22 cellular contexts compared by ENCODE assay signal in the genomic region with DNA sequence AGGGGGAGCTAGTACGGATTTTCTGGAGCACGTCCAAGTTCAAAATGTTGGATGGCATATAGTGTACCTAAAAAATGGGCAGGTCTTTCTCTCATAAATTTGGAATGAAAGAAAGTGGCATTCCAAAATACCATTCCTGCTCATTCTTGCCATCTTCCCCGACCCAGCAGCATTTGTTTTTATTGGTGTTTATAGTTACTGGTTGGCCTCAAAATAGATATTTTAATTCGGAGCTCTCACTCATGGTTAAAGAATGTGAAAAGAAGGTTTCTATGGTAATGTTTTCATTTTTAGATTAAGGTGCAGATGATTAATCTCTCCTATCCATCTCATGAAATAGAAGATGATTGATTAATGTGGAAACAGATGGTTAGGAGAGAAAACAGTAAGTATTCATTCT.
"Had no signal": no experiment of that assay in that cellular context is flagged by ENCODE, and none has a peak within 500 bp of the region (broad histone marks: within the 10 kb centered on the region; RNA-seq: fewer than 3 reads in every experiment).

No MANE protein-coding gene starts in this region.

- H3K27me3 ChIP-seq: left lung, neural progenitor cell, stomach, suprapubic skin, tibial nerve had no signal

- H3K27ac Mint-ChIP-seq: activated B cell treated with CpG ODN at 0.5 μM for 24 hours; activated CD4-positive, alpha-beta T cell treated with anti-CD3 and anti-CD28 coated beads for 36 hours; activated naive CD8-positive, alpha-beta T cell treated with anti-CD3 and anti-CD28 coated beads for 36 hours; activated T-cell treated with anti-CD3 and anti-CD28 coated beads, Interleukin-2, amount 50 U/mL, for 24 hours; immature natural killer cell; naive thymus-derived CD8-positive, alpha-beta T cell; neural progenitor cell; stimulated activated memory B cell treated with anti-CD40 and anti-IgM and Interleukin-4, amounts not matched to agents 10 μg/mL and 1 μg/mL and 100 μg/mL, for 72 hours had no signal

- H3K27ac ChIP-seq: left lung, neural progenitor cell, stomach, suprapubic skin, tibial nerve had no signal

- H3K4me1 Mint-ChIP-seq: activated B cell treated with CpG ODN at 0.5 μM for 24 hours; immature natural killer cell; naive thymus-derived CD8-positive, alpha-beta T cell; stimulated activated memory B cell treated with anti-CD40 and anti-IgM and Interleukin-4, amounts not matched to agents 10 μg/mL and 1 μg/mL and 100 μg/mL, for 72 hours had no signal

- DNase-seq: activated B cell treated with CpG ODN at 0.5 μM for 24 hours; activated CD4-positive, alpha-beta T cell treated with anti-CD3 and anti-CD28 coated beads for 36 hours; activated CD4-positive, alpha-beta T cell treated with anti-CD3 and anti-CD28 coated beads, Interleukin-2, amount 50 U/mL, for 4 hours; activated CD8-positive, alpha-beta memory T cell treated with anti-CD3 and anti-CD28 coated beads for 24 hours; activated CD8-positive, alpha-beta memory T cell treated with anti-CD3 and anti-CD28 coated beads, Interleukin-2, amount 50 U/mL, for 4 hours; activated naive CD4-positive, alpha-beta T cell treated with Interleukin-2 at 50 U/mL for 16 hours; activated naive CD8-positive, alpha-beta T cell treated with anti-CD3 and anti-CD28 coated beads for 36 hours; activated T-cell treated with anti-CD3 and anti-CD28 coated beads, Interleukin-2, amount 50 U/mL, for 24 hours; cortex of kidney; foreskin fibroblast; immature natural killer cell; left lung; naive thymus-derived CD8-positive, alpha-beta T cell; stimulated activated CD4-positive, alpha-beta T cell treated with anti-CD3 and anti-CD28 coated beads, Interleukin-15, amount 100 ng/mL, for 24 hours; stomach had no signal

- H3K9me3 Mint-ChIP-seq: activated B cell treated with CpG ODN at 0.5 μM for 24 hours; activated naive CD8-positive, alpha-beta T cell treated with anti-CD3 and anti-CD28 coated beads for 36 hours; activated T-cell treated with anti-CD3 and anti-CD28 coated beads, Interleukin-2, amount 50 U/mL, for 24 hours; immature natural killer cell; naive thymus-derived CD8-positive, alpha-beta T cell; neural progenitor cell; stimulated activated memory B cell treated with anti-CD40 and anti-IgM and Interleukin-4, amounts not matched to agents 10 μg/mL and 1 μg/mL and 100 μg/mL, for 72 hours had no signal

- H3K4me3 Mint-ChIP-seq: activated B cell treated with CpG ODN at 0.5 μM for 24 hours; activated CD4-positive, alpha-beta T cell treated with anti-CD3 and anti-CD28 coated beads for 36 hours; activated naive CD8-positive, alpha-beta T cell treated with anti-CD3 and anti-CD28 coated beads for 36 hours; activated T-cell treated with anti-CD3 and anti-CD28 coated beads, Interleukin-2, amount 50 U/mL, for 24 hours; immature natural killer cell; naive thymus-derived CD8-positive, alpha-beta T cell; neural progenitor cell; stimulated activated memory B cell treated with anti-CD40 and anti-IgM and Interleukin-4, amounts not matched to agents 10 μg/mL and 1 μg/mL and 100 μg/mL, for 72 hours had no signal

- H3K9ac ChIP-seq: neural progenitor cell had no signal

- H3K4me2 ChIP-seq: neural progenitor cell, smooth muscle cell had no signal

- H3K36me3 Mint-ChIP-seq: activated naive CD8-positive, alpha-beta T cell treated with anti-CD3 and anti-CD28 coated beads for 36 hours; immature natural killer cell; naive thymus-derived CD8-positive, alpha-beta T cell; neural progenitor cell; stimulated activated memory B cell treated with anti-CD40 and anti-IgM and Interleukin-4, amounts not matched to agents 10 μg/mL and 1 μg/mL and 100 μg/mL, for 72 hours had no signal

- H3K27me3 Mint-ChIP-seq: activated CD4-positive, alpha-beta T cell treated with anti-CD3 and anti-CD28 coated beads for 36 hours; activated naive CD8-positive, alpha-beta T cell treated with anti-CD3 and anti-CD28 coated beads for 36 hours; activated T-cell treated with anti-CD3 and anti-CD28 coated beads, Interleukin-2, amount 50 U/mL, for 24 hours; naive thymus-derived CD8-positive, alpha-beta T cell; stimulated activated memory B cell treated with anti-CD40 and anti-IgM and Interleukin-4, amounts not matched to agents 10 μg/mL and 1 μg/mL and 100 μg/mL, for 72 hours had no signal

- H3K9me3 ChIP-seq: left lung, stomach, suprapubic skin, tibial nerve had no signal

- ATAC-seq: activated CD4-positive, alpha-beta T cell treated with anti-CD3 and anti-CD28 coated beads for 36 hours; left lung; naive thymus-derived CD8-positive, alpha-beta T cell; sciatic nerve; stimulated activated memory B cell treated with anti-CD40 and anti-IgM and Interleukin-4, amounts not matched to agents 10 μg/mL and 1 μg/mL and 100 μg/mL, for 72 hours had no signal

- H3K4me1 ChIP-seq: left lung, neural progenitor cell, stomach, tibial nerve had no signal

- H2AFZ ChIP-seq: neural progenitor cell had no signal

- H3K4me3 ChIP-seq: left lung, lung, neural progenitor cell, smooth muscle cell, stomach, suprapubic skin, tibial nerve had no signal

- H3K36me3 ChIP-seq: left lung, neural progenitor cell, stomach, suprapubic skin, tibial nerve had no signal
